Comparison of ENCODE assay signal across 20 cellular contexts in genomic region chr5:3110371-3110770, GRCh38.
"Had no signal": no experiment of that assay in that cellular context is flagged by ENCODE, and none has a peak within 500 bp of the region (broad histone marks: within the 10 kb centered on the region; RNA-seq: fewer than 3 reads in every experiment).

No MANE protein-coding gene starts in this region.

- H3K4me3 ChIP-seq: coronary artery, dorsolateral prefrontal cortex, esophagus muscularis mucosa, gastrocnemius medialis, heart right ventricle, left lung, lung, mucosa of descending colon had no signal

- H3K36me3 Mint-ChIP-seq: memory B cell had no signal

- H3K4me1 Mint-ChIP-seq: memory B cell had no signal

- H3K9me3 Mint-ChIP-seq: memory B cell had no signal

- DNase-seq: dermis blood vessel endothelial cell; dorsolateral prefrontal cortex; effector CD4-positive, alpha-beta T cell; effector memory CD4-positive, alpha-beta T cell; foreskin melanocyte; gastrocnemius medialis; glutamatergic neuron; head of caudate nucleus; heart right ventricle; hippocampal formation; left cardiac atrium; left lung; left ventricle myocardium superior; mammary epithelial cell; mesendoderm; mucosa of descending colon had no signal

- ATAC-seq: gastrocnemius medialis, heart right ventricle, left cardiac atrium, left lung, left ventricle myocardium superior, mucosa of descending colon had no signal

- H3K27ac Mint-ChIP-seq: memory B cell had no signal

- H3K4me3 Mint-ChIP-seq: memory B cell had no signal
